In genomic region chr16:20041924-20042596, GRCh38 we compare ENCODE assay signal across 39 cellular contexts. TPM values are rescaled to one million over a fixed set of nuclear protein-coding genes. Genes with fewer than 3 reads are reported as not detected.
"Had no signal": no experiment of that assay in that cellular context is flagged by ENCODE, and none has a peak within 500 bp of the region (broad histone marks: within the 10 kb centered on the region; RNA-seq: fewer than 3 reads in every experiment).

No MANE protein-coding gene starts in this region.

- FAIRE-seq: astrocyte, TTC549 had no signal

- H3K4me3 ChIP-seq: adrenal gland, body of pancreas, breast epithelium had no signal

- H3K4me3 Mint-ChIP-seq: activated B cell treated with CpG ODN at 0.5 μM for 24 hours; activated CD4-positive, alpha-beta memory T cell treated with anti-CD3 and anti-CD28 coated beads for 36 hours; activated CD4-positive, alpha-beta T cell treated with anti-CD3 and anti-CD28 coated beads, Interleukin-2, amount 10 ng/mL, durations not matched to agents 24 days and 14 days; activated CD8-positive, alpha-beta T cell treated with anti-CD3 and anti-CD28 coated beads for 36 hours; activated naive CD4-positive, alpha-beta T cell treated with anti-CD3 and anti-CD28 coated beads for 36 hours; activated naive CD8-positive, alpha-beta T cell treated with anti-CD3 and anti-CD28 coated beads for 36 hours; activated T-cell treated with anti-CD3 and anti-CD28 coated beads, Interleukin-2, amount 50 U/mL, for 4 hours; activated T-cell treated with anti-CD3 and anti-CD28 coated beads, Interleukin-2, amount 50 U/mL, for 72 hours; activated T-helper 1 cell treated with anti-CD3 and anti-CD28 coated beads, Interleukin-12 subunit alpha, Interleukin-12 subunit beta, Interleukin-2, Interleukin-4 antibody, amounts not matched to agents 30 ng/mL and 10 ng/mL and 1 ng/mL, durations not matched to agents 14 hours and 24 hours and 36 hours; activated T-helper 17 cell treated with anti-CD3 and anti-CD28 coated beads, Interleukin-2, amount 50 U/mL, for 72 hours; T-helper 1 cell treated with Interleukin-12 subunit alpha and Interleukin-12 subunit beta and Interleukin-4 antibody, amounts not matched to agents 30 μg/mL and 1 μg/mL, for 36 hours; T-helper 2 cell treated with Interferon-gamma antibody and Interleukin-4, amounts not matched to agents 5 μg/mL and 100 μg/mL, for 36 hours had no signal

- H3K27ac Mint-ChIP-seq: activated B cell treated with CpG ODN at 0.5 μM for 24 hours; activated CD4-positive, alpha-beta memory T cell treated with anti-CD3 and anti-CD28 coated beads for 36 hours; activated CD4-positive, alpha-beta T cell treated with anti-CD3 and anti-CD28 coated beads, Interleukin-2, amount 10 ng/mL, durations not matched to agents 24 days and 14 days; activated CD8-positive, alpha-beta T cell treated with anti-CD3 and anti-CD28 coated beads for 36 hours; activated naive CD4-positive, alpha-beta T cell treated with anti-CD3 and anti-CD28 coated beads for 36 hours; activated naive CD4-positive, alpha-beta T cell treated with anti-CD3 and anti-CD28 coated beads, Interleukin-2, amount 50 U/mL, for 72 hours; activated naive CD8-positive, alpha-beta T cell treated with anti-CD3 and anti-CD28 coated beads for 36 hours; activated T-cell treated with anti-CD3 and anti-CD28 coated beads, Interleukin-2, amount 50 U/mL, for 72 hours; activated T-helper 1 cell treated with anti-CD3 and anti-CD28 coated beads, Interleukin-12 subunit alpha, Interleukin-12 subunit beta, Interleukin-2, Interleukin-4 antibody, amounts not matched to agents 30 ng/mL and 10 ng/mL and 1 ng/mL, durations not matched to agents 14 hours and 24 hours and 36 hours; activated T-helper 17 cell treated with anti-CD3 and anti-CD28 coated beads, Interleukin-2, amount 50 U/mL, for 72 hours; T-helper 1 cell treated with Interleukin-12 subunit alpha and Interleukin-12 subunit beta and Interleukin-4 antibody, amounts not matched to agents 30 μg/mL and 1 μg/mL, for 36 hours; T-helper 2 cell treated with Interferon-gamma antibody and Interleukin-4, amounts not matched to agents 5 μg/mL and 100 μg/mL, for 36 hours had no signal

- H3K36me3 ChIP-seq: adrenal gland, brain microvascular endothelial cell, breast epithelium had no signal

- DNase-seq: activated B cell treated with CpG ODN at 0.5 μM for 24 hours; activated CD4-positive, alpha-beta memory T cell treated with anti-CD3 and anti-CD28 coated beads for 36 hours; activated CD4-positive, alpha-beta T cell treated with anti-CD3 and anti-CD28 coated beads for 4 hours; activated CD4-positive, alpha-beta T cell treated with anti-CD3 and anti-CD28 coated beads, Interleukin-2, amount 10 ng/mL, durations not matched to agents 24 days and 14 days; activated CD4-positive, alpha-beta T cell treated with anti-CD3 and anti-CD28 coated beads, Interleukin-2, amount 50 U/mL, for 1 hour; activated CD4-positive, alpha-beta T cell treated with anti-CD3 and anti-CD28 coated beads, Interleukin-2, amount 50 U/mL, for 4 hours; activated CD4-positive, CD25-positive, alpha-beta regulatory T cell treated with anti-CD3 and anti-CD28 coated beads, Interleukin-2, amount 50 U/mL, for 72 hours; activated CD8-positive, alpha-beta memory T cell treated with anti-CD3 and anti-CD28 coated beads, Interleukin-2, amount 50 U/mL, for 4 hours; activated CD8-positive, alpha-beta T cell treated with anti-CD3 and anti-CD28 coated beads for 36 hours; activated effector memory CD4-positive, alpha-beta T cell treated with anti-CD3 and anti-CD28 coated beads, Interleukin-2, amount 50 U/mL, for 16 hours; activated gamma-delta T cell treated with Interleukin-2 at 50 U/mL for 16 hours; activated naive CD4-positive, alpha-beta T cell; activated naive CD4-positive, alpha-beta T cell treated with anti-CD3 and anti-CD28 coated beads for 36 hours; activated naive CD4-positive, alpha-beta T cell treated with anti-CD3 and anti-CD28 coated beads, Interleukin-2, amount 50 U/mL, for 16 hours; activated naive CD8-positive, alpha-beta T cell treated with anti-CD3 and anti-CD28 coated beads for 36 hours; activated T-cell treated with anti-CD3 and anti-CD28 coated beads for 4 hours; activated T-cell treated with anti-CD3 and anti-CD28 coated beads, Interleukin-2, amount 50 U/mL, for 1 hour; activated T-cell treated with anti-CD3 and anti-CD28 coated beads, Interleukin-2, amount 50 U/mL, for 4 hours; activated T-cell treated with anti-CD3 and anti-CD28 coated beads, Interleukin-2, amount 50 U/mL, for 72 hours; amniotic stem cell; aorta; body of pancreas; brain microvascular endothelial cell; central memory CD4-positive, alpha-beta T cell; T-helper 1 cell; T-helper 2 cell; T-helper 9 cell had no signal

- H3K9me3 Mint-ChIP-seq: activated B cell treated with CpG ODN at 0.5 μM for 24 hours; activated CD4-positive, alpha-beta memory T cell treated with anti-CD3 and anti-CD28 coated beads for 36 hours; activated CD4-positive, alpha-beta T cell treated with anti-CD3 and anti-CD28 coated beads, Interleukin-2, amount 10 ng/mL, durations not matched to agents 24 days and 14 days; activated CD8-positive, alpha-beta T cell treated with anti-CD3 and anti-CD28 coated beads for 36 hours; activated naive CD4-positive, alpha-beta T cell treated with anti-CD3 and anti-CD28 coated beads for 36 hours; activated naive CD8-positive, alpha-beta T cell treated with anti-CD3 and anti-CD28 coated beads for 36 hours; activated T-cell treated with anti-CD3 and anti-CD28 coated beads, Interleukin-2, amount 50 U/mL, for 4 hours; activated T-helper 1 cell treated with anti-CD3 and anti-CD28 coated beads, Interleukin-12 subunit alpha, Interleukin-12 subunit beta, Interleukin-2, Interleukin-4 antibody, amounts not matched to agents 30 ng/mL and 10 ng/mL and 1 ng/mL, durations not matched to agents 14 hours and 24 hours and 36 hours; T-helper 1 cell treated with Interleukin-12 subunit alpha and Interleukin-12 subunit beta and Interleukin-4 antibody, amounts not matched to agents 30 μg/mL and 1 μg/mL, for 36 hours; T-helper 2 cell treated with Interferon-gamma antibody and Interleukin-4, amounts not matched to agents 5 μg/mL and 100 μg/mL, for 36 hours had no signal

- H3K27me3 Mint-ChIP-seq: activated B cell treated with CpG ODN at 0.5 μM for 24 hours; activated CD4-positive, alpha-beta T cell treated with anti-CD3 and anti-CD28 coated beads, Interleukin-2, amount 10 ng/mL, durations not matched to agents 24 days and 14 days had no signal

- ATAC-seq: activated CD8-positive, alpha-beta T cell treated with anti-CD3 and anti-CD28 coated beads for 36 hours; activated naive CD4-positive, alpha-beta T cell treated with anti-CD3 and anti-CD28 coated beads, Interleukin-2, amount 50 U/mL, for 72 hours; activated T-cell treated with anti-CD3 and anti-CD28 coated beads, Interleukin-2, amount 50 U/mL, for 4 hours; activated T-cell treated with anti-CD3 and anti-CD28 coated beads, Interleukin-2, amount 50 U/mL, for 72 hours; activated T-helper 17 cell treated with anti-CD3 and anti-CD28 coated beads, Interleukin-2, amount 50 U/mL, for 72 hours; body of pancreas had no signal

- H3K27ac ChIP-seq: adrenal gland, body of pancreas, brain microvascular endothelial cell, breast epithelium, VCaP had no signal

- H3K9me3 ChIP-seq: adrenal gland, breast epithelium had no signal

- H3K4me1 ChIP-seq: adrenal gland, body of pancreas, breast epithelium had no signal

- H3K4me1 Mint-ChIP-seq: activated B cell treated with CpG ODN at 0.5 μM for 24 hours; activated CD4-positive, alpha-beta T cell treated with anti-CD3 and anti-CD28 coated beads, Interleukin-2, amount 10 ng/mL, durations not matched to agents 24 days and 14 days; activated naive CD8-positive, alpha-beta T cell treated with anti-CD3 and anti-CD28 coated beads for 36 hours; activated T-helper 17 cell treated with anti-CD3 and anti-CD28 coated beads, Interleukin-2, amount 50 U/mL, for 72 hours had no signal

- H3K36me3 Mint-ChIP-seq: activated CD4-positive, alpha-beta memory T cell treated with anti-CD3 and anti-CD28 coated beads for 36 hours; activated naive CD4-positive, alpha-beta T cell treated with anti-CD3 and anti-CD28 coated beads, Interleukin-2, amount 50 U/mL, for 72 hours; activated naive CD8-positive, alpha-beta T cell treated with anti-CD3 and anti-CD28 coated beads for 36 hours had no signal

- H3K27me3 ChIP-seq: adrenal gland, body of pancreas, brain microvascular endothelial cell had no signal

RNA-seq across cellular contexts. Expression of gene GPR139, which starts 31.6 kb away (rescaled TPM):
- total RNA-seq: activated B cell treated with CpG ODN at 0.5 μM for 24 hours; activated CD4-positive, alpha-beta memory T cell treated with anti-CD3 and anti-CD28 coated beads for 36 hours; activated CD4-positive, alpha-beta T cell treated with anti-CD3 and anti-CD28 coated beads, Interleukin-2, amount 10 ng/mL, durations not matched to agents 24 days and 14 days; activated CD8-positive, alpha-beta memory T cell treated with anti-CD3 and anti-CD28 coated beads for 36 hours; activated CD8-positive, alpha-beta T cell treated with anti-CD3 and anti-CD28 coated beads for 36 hours; activated naive CD4-positive, alpha-beta T cell treated with anti-CD3 and anti-CD28 coated beads for 36 hours; activated naive CD4-positive, alpha-beta T cell treated with anti-CD3 and anti-CD28 coated beads, Interleukin-2, amount 50 U/mL, for 72 hours; activated naive CD8-positive, alpha-beta T cell treated with anti-CD3 and anti-CD28 coated beads for 36 hours; activated T-cell treated with anti-CD3 and anti-CD28 coated beads, Interleukin-2, amount 50 U/mL, for 4 hours; activated T-cell treated with anti-CD3 and anti-CD28 coated beads, Interleukin-2, amount 50 U/mL, for 72 hours; activated T-helper 1 cell treated with anti-CD3 and anti-CD28 coated beads, Interleukin-12 subunit alpha, Interleukin-12 subunit beta, Interleukin-2, Interleukin-4 antibody, amounts not matched to agents 30 ng/mL and 10 ng/mL and 1 ng/mL, durations not matched to agents 14 hours and 24 hours and 36 hours; activated T-helper 17 cell treated with anti-CD3 and anti-CD28 coated beads, Interleukin-2, amount 50 U/mL, for 72 hours; adrenal gland; aorta; astrocyte; body of pancreas; breast epithelium; cardiac septum had no signal
- polyA plus RNA-seq: adrenal gland, aorta had no signal
